In genomic region chr22:42734406-42734805, GRCh38 we compare ENCODE assay signal across 18 cellular contexts. TPM values are rescaled to one million over a fixed set of nuclear protein-coding genes. Genes with fewer than 3 reads are reported as not detected.
DNase-seq lines count a peak whose midpoint lies in the region; ATAC-seq, FAIRE-seq and TF ChIP-seq lines count a peak whose summit lies in the region.
"Had no signal": no experiment of that assay in that cellular context is flagged by ENCODE, and none has a peak within 500 bp of the region (broad histone marks: within the 10 kb centered on the region; RNA-seq: fewer than 3 reads in every experiment).

No MANE protein-coding gene starts in this region.

- no peaks in the 10 kb centered on the region for H3K36me3 Mint-ChIP-seq in neural progenitor cell
- H3K36me3 Mint-ChIP-seq: CD4-positive, alpha-beta memory T cell had no signal

- H3K27me3 Mint-ChIP-seq in neural progenitor cell (ENCODE audit: insufficient read depth, low read depth), result peaks cover 7% of the 10 kb centered on the region

- WGBS in GM12878 (ENCODE audit: insufficient coverage, insufficient replicate concordance, low lambda C conversion rate, missing lambda C conversion rate), result 0% methylated on average over 6 of the region's 6 CpGs

- TF ChIP-seq RAD21 in GM12878 (IDR thresholded peaks at IDR 0.05; ENCODE audit: insufficient read depth, low read depth, low read length), result no peak

- intact Hi-C loops in GM12878 (cut with micrococcal nuclease; ENCODE audit: unreplicated experiment), result no loop called here

- no peaks in the 10 kb centered on the region for H3K9me3 ChIP-seq in GM12878 (replicated peaks; ENCODE audit: control insufficient read depth, insufficient read depth, low read length)
- no peaks in the 10 kb centered on the region for H3K9me3 ChIP-seq in neural progenitor cell (ENCODE audit: low read depth)

- no peak for TF ChIP-seq EP300 in GM12878 (IDR thresholded peaks at IDR 0.05; ENCODE audit: borderline replicate concordance in 1 of 2, control insufficient read depth in 1 of 2, low read depth in 2 of 2, low read length in 2 of 2)

- H3K9me3 Mint-ChIP-seq in neural progenitor cell, result no peaks in the 10 kb centered on the region
- H3K9me3 Mint-ChIP-seq: CD4-positive, alpha-beta memory T cell had no signal

- CTCF ChIA-PET in GM12878 (lab: Yijun Ruan, JAX), result no interaction called here

- H3K4me3 Mint-ChIP-seq in neural progenitor cell, result no peak overlapping the region
- H3K4me3 Mint-ChIP-seq: CD4-positive, alpha-beta memory T cell had no signal

- RAD21 ChIA-PET in GM12878 (lab: Charles Lee; ENCODE audit: unreplicated experiment), result no interaction called here

- H3K27me3 ChIP-seq in GM12878 (replicated peaks in 1 of 2; ENCODE audit: control insufficient read depth in 2 of 2, insufficient read depth in 2 of 2, low read length in 1 of 2) (no peaks in the 10 kb centered on the region), neural progenitor cell (no peaks in the 10 kb centered on the region)

- H3F3A ChIP-seq in neural progenitor cell (ENCODE audit: low read depth), result no peaks in the 10 kb centered on the region

- no peaks in the 10 kb centered on the region for H3K4me1 ChIP-seq in GM12878 (ENCODE audit: control insufficient read depth, insufficient read depth, low read length)
- H3K4me1 ChIP-seq in neural progenitor cell, result no peaks in the 10 kb centered on the region

- H3K27ac Mint-ChIP-seq in neural progenitor cell, result peak overlapping the region; percentile 73

- peaks cover under 1% of the 10 kb centered on the region for H3K4me1 Mint-ChIP-seq in neural progenitor cell
- H3K4me1 Mint-ChIP-seq: CD4-positive, alpha-beta memory T cell had no signal

- DNase-seq in GM13976 (ENCODE audit: low spot score) (peak; percentile 34), GM12878 (ENCODE audit: low read depth, low spot score) (no peak), neural progenitor cell (ENCODE audit: low spot score) (no peak), NCI-H524 (lab: John Stamatoyannopoulos, UW) (no peak), NCI-H526 treated with DMSO at 0.1 percent for 48 hours (lab: John Stamatoyannopoulos, UW) (no peak)
- no peak for DNase-seq in activated CD4-positive, CD25-positive, alpha-beta regulatory T cell treated with anti-CD3 and anti-CD28 coated beads, Interleukin-2, amount 50 U/mL, for 72 hours
- DNase-seq: C1 segment of cervical spinal cord; Calu3; CD4-positive, alpha-beta memory T cell; COR-L47; DMS53; DMS79 treated with DMSO at 0.1 percent for 48 hours; GM23248; H7; HCEC 1CT had no signal

- SMC1A ChIA-PET in GM12878 (lab: Charles Lee; ENCODE audit: uncharacterized antibody, unreplicated experiment), result no interaction called here

- FAIRE-seq in GM12878 (lab: Jason Lieb, UNC), result no peak
- FAIRE-seq: G401.6, H1 had no signal

- TF ChIP-seq POLR2A in GM12878 (IDR thresholded peaks at IDR 0.05; ENCODE audit: low read depth, low read length), result no peak

- POLR2A ChIA-PET in GM12878 (lab: Charles Lee), result no interaction called here

- H3K9ac ChIP-seq in GM12878 (ENCODE audit: control insufficient read depth, insufficient read depth, low read length), result no peak overlapping the region
- no peak overlapping the region for H3K9ac ChIP-seq in neural progenitor cell
- H3K9ac ChIP-seq: GM23248 had no signal

- H3K4me2 ChIP-seq in GM12878 (ENCODE audit: control insufficient read depth, insufficient read depth) (no peak overlapping the region), neural progenitor cell (no peak overlapping the region)

- H3K4me3 ChIP-seq in GM12878 (no peak overlapping the region), neural progenitor cell (no peak overlapping the region)
- H3K4me3 ChIP-seq: GM23248 had no signal

- H3K36me3 ChIP-seq in GM12878 (ENCODE audit: control insufficient read depth in 2 of 2, insufficient read depth in 2 of 2, low read length in 1 of 2) (no peaks in the 10 kb centered on the region), neural progenitor cell (no peaks in the 10 kb centered on the region)

- no peak for TF ChIP-seq CTCF in GM13976 (IDR thresholded peaks at IDR 0.05; ENCODE audit: borderline replicate concordance, control extremely low read depth, extremely low read depth, insufficient read depth, missing control alignments)
- no peak for TF ChIP-seq CTCF in GM12878 (IDR thresholded peaks at IDR 0.05 in 2 of 3, conservative IDR thresholded peaks at IDR 0.05 in 1 of 3; ENCODE audit: control insufficient read depth in 2 of 3, extremely low read depth in 1 of 3, insufficient read depth in 1 of 3, low read depth in 3 of 3, low read length in 3 of 3)
- TF ChIP-seq CTCF in neural progenitor cell (IDR thresholded peaks at IDR 0.05), result no peak

- H3K27ac ChIP-seq in GM12878 (ENCODE audit: control insufficient read depth, insufficient read depth) (no peak overlapping the region), neural progenitor cell (no peak overlapping the region)
- H3K27ac ChIP-seq: GM23248 had no signal

- no TSS peak for BruUV-seq in GM12878 (replicated peaks; lab: Mats Ljungman, UMichigan)

- in situ Hi-C loops in GM13976 (cut with MboI; ENCODE audit: low sequenced_read_pairs, unreplicated experiment) (no loop called here), GM12878 (cut with MboI) (no loop called here)

- H2AFZ ChIP-seq in GM12878 (ENCODE audit: control insufficient read depth, low read depth, low read length) (no peak overlapping the region), neural progenitor cell (replicated peaks) (no peak overlapping the region)
- H2AFZ ChIP-seq: GM23248 had no signal

- H3K79me2 ChIP-seq in GM12878 (ENCODE audit: control insufficient read depth, insufficient read depth, low read length), result no peaks in the 10 kb centered on the region
- H3K79me2 ChIP-seq in neural progenitor cell (ENCODE audit: low read depth), result no peaks in the 10 kb centered on the region

- H4K20me1 ChIP-seq in GM12878 (ENCODE audit: control insufficient read depth, insufficient read depth), result no peaks in the 10 kb centered on the region
- no peaks in the 10 kb centered on the region for H4K20me1 ChIP-seq in neural progenitor cell (ENCODE audit: low read depth)

- ATAC-seq in GM12878, result no peak
- ATAC-seq in HG03354 (IDR thresholded peaks at IDR 0.05; ENCODE audit: poor library complexity, severe bottlenecking, unreplicated experiment), result no peak

TF ChIP-seq in GM12878, 131 proteins besides CTCF, POLR2A, EP300 and RAD21:
- TF ChIP-seq, protein P1, sequence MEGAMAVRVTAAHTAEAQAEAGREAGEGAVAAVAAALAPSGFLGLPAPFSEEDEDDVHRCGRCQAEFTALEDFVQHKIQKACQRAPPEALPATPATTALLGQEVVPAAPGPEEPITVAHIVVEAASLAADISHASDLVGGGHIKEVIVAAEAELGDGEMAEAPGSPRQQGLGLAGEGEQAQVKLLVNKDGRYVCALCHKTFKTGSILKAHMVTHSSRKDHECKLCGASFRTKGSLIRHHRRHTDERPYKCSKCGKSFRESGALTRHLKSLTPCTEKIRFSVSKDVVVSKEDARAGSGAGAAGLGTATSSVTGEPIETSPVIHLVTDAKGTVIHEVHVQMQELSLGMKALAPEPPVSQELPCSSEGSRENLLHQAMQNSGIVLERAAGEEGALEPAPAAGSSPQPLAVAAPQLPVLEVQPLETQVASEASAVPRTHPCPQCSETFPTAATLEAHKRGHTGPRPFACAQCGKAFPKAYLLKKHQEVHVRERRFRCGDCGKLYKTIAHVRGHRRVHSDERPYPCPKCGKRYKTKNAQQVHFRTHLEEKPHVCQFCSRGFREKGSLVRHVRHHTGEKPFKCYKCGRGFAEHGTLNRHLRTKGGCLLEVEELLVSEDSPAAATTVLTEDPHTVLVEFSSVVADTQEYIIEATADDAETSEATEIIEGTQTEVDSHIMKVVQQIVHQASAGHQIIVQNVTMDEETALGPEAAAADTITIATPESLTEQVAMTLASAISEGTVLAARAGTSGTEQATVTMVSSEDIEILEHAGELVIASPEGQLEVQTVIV (IDR thresholded peaks at IDR 0.05; ENCODE audit: borderline replicate concordance, partially characterized antibody), result no peak
- peak; percentile 28; the same call in 1 of the 2 replicates for TF ChIP-seq RUNX3 (IDR thresholded peaks at IDR 0.05; ENCODE audit: low read length)

RNA-seq across cellular contexts. Expression of gene A4GALT, which starts 13.7 kb away (rescaled TPM):
- 22.1 and 26.5 TPM in 2 replicates for total RNA-seq in GM12878 (2013; cell fraction: nucleolus; rRNA removed)
- total RNA-seq in GM12878 (2014; rRNA removed) (1.6 and 2.3 TPM in 2 replicates), GM12878 (2014; rRNA removed; fragmentation: Illumina TruSeq; extraction: Trizol) (0.51 and 1.1 TPM in 2 replicates), GM12878 (2021) (2.6 TPM in 2 replicates), neural progenitor cell (ENCODE audit: low replicate concordance) (2.6 and 17.7 TPM in 2 replicates)
- 1.0 TPM for polyA plus RNA-seq in GM12878 (2011; ENCODE audit: low read depth)
- polyA plus RNA-seq in GM12878 (2011; rRNA removed) (1.8 and 3.9 TPM in 2 replicates), GM12878 (2014; fragmentation: Illumina TruSeq; extraction: Trizol) (0.25 TPM in 1 of 2 replicates, not detected in the other), GM12878 (2014; fragmentation: Nextera tagmentation; extraction: Ambion mirVana) (under 1 TPM in 1 of 2 experiments, not detected in 1; 0.04 TPM), GM12878 (2014; rRNA removed) (2.6 and 2.7 TPM in 2 replicates), GM12878 (2016; fragmentation: Nextera tagmentation; extraction: Ambion mirVana) (1 to 10 TPM; 2.2 to 3.4 TPM)
- polyA plus RNA-seq in GM12878 (2011; cell fraction: cytosol; rRNA removed), result 5.5 and 6.8 TPM in 2 replicates
- polyA plus RNA-seq in GM12878 (2011; cell fraction: nucleus; rRNA removed), result 8.8 and 12.0 TPM in 2 replicates
- 6.2 and 8.3 TPM in 2 replicates for polyA plus RNA-seq in GM12878 (2012)
- 3.7 and 8.6 TPM in 2 replicates for polyA minus RNA-seq in GM12878 (2011; rRNA and poly(A)+ RNA removed)
- polyA minus RNA-seq in GM12878 (2011; cell fraction: cytosol; rRNA and poly(A)+ RNA removed), result 3.5 and 5.2 TPM in 2 replicates
- 3.5 and 6.6 TPM in 2 replicates for polyA minus RNA-seq in GM12878 (2011; cell fraction: nucleus; rRNA and poly(A)+ RNA removed)
- polyA plus RNA-seq: CD4-positive, alpha-beta memory T cell had no signal
